In the genomic region with DNA sequence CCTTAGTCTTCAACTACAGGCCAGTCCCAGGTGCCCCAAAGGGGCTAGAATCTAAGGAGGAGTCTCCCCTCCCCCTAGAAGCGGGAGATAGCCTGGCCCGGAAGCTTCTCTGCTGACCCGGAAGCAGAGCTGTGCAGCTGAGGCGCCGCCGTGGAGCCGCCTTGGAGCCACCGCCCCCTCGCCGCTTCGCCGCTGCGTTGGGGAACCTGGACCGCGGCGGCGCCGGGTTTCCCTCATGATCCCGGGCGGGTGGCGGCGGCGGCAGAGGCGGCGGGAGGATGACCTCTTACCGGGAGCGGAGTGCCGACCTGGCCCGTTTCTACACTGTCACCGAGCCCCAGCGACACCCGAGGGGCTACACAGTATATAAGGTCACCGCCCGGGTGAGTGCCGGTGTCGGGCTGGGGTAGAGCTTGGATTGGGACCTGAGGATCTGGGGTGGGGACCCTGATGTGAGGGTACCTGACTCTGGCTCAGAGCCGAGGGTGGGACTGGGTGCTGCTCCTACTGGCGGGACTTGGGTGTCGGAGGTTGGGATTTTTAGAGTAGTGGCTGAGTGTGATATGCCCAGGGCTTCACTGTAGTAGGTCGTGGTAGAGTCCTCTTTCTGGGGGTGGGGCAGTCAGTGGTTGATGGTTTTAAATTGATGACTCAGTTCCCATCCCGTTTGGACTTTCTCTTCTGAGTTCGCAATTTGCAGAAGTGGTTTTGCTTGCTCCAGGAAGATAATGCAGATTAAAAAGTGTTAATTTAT, we compare ENCODE assay signal across 1 cellular context.
TF ChIP-seq lines count a peak whose summit lies in the region.

A gene with protein sequence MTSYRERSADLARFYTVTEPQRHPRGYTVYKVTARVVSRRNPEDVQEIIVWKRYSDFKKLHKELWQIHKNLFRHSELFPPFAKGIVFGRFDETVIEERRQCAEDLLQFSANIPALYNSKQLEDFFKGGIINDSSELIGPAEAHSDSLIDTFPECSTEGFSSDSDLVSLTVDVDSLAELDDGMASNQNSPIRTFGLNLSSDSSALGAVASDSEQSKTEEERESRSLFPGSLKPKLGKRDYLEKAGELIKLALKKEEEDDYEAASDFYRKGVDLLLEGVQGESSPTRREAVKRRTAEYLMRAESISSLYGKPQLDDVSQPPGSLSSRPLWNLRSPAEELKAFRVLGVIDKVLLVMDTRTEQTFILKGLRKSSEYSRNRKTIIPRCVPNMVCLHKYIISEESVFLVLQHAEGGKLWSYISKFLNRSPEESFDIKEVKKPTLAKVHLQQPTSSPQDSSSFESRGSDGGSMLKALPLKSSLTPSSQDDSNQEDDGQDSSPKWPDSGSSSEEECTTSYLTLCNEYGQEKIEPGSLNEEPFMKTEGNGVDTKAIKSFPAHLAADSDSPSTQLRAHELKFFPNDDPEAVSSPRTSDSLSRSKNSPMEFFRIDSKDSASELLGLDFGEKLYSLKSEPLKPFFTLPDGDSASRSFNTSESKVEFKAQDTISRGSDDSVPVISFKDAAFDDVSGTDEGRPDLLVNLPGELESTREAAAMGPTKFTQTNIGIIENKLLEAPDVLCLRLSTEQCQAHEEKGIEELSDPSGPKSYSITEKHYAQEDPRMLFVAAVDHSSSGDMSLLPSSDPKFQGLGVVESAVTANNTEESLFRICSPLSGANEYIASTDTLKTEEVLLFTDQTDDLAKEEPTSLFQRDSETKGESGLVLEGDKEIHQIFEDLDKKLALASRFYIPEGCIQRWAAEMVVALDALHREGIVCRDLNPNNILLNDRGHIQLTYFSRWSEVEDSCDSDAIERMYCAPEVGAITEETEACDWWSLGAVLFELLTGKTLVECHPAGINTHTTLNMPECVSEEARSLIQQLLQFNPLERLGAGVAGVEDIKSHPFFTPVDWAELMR (plus strand): TSS at position 115 of the 754 bp plus-strand sequence. CDS start 164 bp downstream, at position 279.

TF ChIP-seq in HepG2, 621 proteins besides CTCF, POLR2A, EP300 and RAD21 (continued from another document and continues in another):
- TF ChIP-seq, protein P1, sequence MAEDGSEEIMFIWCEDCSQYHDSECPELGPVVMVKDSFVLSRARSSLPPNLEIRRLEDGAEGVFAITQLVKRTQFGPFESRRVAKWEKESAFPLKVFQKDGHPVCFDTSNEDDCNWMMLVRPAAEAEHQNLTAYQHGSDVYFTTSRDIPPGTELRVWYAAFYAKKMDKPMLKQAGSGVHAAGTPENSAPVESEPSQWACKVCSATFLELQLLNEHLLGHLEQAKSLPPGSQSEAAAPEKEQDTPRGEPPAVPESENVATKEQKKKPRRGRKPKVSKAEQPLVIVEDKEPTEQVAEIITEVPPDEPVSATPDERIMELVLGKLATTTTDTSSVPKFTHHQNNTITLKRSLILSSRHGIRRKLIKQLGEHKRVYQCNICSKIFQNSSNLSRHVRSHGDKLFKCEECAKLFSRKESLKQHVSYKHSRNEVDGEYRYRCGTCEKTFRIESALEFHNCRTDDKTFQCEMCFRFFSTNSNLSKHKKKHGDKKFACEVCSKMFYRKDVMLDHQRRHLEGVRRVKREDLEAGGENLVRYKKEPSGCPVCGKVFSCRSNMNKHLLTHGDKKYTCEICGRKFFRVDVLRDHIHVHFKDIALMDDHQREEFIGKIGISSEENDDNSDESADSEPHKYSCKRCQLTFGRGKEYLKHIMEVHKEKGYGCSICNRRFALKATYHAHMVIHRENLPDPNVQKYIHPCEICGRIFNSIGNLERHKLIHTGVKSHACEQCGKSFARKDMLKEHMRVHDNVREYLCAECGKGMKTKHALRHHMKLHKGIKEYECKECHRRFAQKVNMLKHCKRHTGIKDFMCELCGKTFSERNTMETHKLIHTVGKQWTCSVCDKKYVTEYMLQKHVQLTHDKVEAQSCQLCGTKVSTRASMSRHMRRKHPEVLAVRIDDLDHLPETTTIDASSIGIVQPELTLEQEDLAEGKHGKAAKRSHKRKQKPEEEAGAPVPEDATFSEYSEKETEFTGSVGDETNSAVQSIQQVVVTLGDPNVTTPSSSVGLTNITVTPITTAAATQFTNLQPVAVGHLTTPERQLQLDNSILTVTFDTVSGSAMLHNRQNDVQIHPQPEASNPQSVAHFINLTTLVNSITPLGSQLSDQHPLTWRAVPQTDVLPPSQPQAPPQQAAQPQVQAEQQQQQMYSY (CRISPR knock-in tag; IDR thresholded peaks at IDR 0.05), result peak; percentile 44; the same call in 1 of the 2 replicates
- TF ChIP-seq, protein P2, sequence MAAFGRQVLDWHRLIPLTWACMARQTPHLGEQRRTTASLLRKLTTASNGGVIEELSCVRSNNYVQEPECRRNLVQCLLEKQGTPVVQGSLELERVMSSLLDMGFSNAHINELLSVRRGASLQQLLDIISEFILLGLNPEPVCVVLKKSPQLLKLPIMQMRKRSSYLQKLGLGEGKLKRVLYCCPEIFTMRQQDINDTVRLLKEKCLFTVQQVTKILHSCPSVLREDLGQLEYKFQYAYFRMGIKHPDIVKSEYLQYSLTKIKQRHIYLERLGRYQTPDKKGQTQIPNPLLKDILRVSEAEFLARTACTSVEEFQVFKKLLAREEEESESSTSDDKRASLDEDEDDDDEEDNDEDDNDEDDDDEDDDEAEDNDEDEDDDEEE (CRISPR knock-in tag; IDR thresholded peaks at IDR 0.05), result no peak
- TF ChIP-seq ZBTB1 (CRISPR knock-in tag; IDR thresholded peaks at IDR 0.05; ENCODE audit: borderline replicate concordance), result no peak
- no peak for TF ChIP-seq GATA4 (IDR thresholded peaks at IDR 0.05; ENCODE audit: borderline replicate concordance, low read depth)
- no peak for TF ChIP-seq SRSF1 (optimal IDR thresholded peaks at IDR 0.05; ENCODE audit: low read depth, low read length)
- TF ChIP-seq XBP1 (CRISPR knock-in tag; IDR thresholded peaks at IDR 0.05), result no peak
- TF ChIP-seq, protein P3, sequence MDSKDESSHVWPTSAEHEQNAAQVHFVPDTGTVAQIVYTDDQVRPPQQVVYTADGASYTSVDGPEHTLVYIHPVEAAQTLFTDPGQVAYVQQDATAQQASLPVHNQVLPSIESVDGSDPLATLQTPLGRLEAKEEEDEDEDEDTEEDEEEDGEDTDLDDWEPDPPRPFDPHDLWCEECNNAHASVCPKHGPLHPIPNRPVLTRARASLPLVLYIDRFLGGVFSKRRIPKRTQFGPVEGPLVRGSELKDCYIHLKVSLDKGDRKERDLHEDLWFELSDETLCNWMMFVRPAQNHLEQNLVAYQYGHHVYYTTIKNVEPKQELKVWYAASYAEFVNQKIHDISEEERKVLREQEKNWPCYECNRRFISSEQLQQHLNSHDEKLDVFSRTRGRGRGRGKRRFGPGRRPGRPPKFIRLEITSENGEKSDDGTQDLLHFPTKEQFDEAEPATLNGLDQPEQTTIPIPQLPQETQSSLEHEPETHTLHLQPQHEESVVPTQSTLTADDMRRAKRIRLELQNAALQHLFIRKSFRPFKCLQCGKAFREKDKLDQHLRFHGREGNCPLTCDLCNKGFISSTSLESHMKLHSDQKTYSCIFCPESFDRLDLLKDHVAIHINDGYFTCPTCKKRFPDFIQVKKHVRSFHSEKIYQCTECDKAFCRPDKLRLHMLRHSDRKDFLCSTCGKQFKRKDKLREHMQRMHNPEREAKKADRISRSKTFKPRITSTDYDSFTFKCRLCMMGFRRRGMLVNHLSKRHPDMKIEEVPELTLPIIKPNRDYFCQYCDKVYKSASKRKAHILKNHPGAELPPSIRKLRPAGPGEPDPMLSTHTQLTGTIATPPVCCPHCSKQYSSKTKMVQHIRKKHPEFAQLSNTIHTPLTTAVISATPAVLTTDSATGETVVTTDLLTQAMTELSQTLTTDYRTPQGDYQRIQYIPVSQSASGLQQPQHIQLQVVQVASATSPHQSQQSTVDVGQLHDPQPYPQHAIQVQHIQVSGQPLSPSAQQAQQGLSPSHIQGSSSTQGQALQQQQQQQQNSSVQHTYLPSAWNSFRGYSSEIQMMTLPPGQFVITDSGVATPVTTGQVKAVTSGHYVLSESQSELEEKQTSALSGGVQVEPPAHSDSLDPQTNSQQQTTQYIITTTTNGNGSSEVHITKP (CRISPR knock-in tag; IDR thresholded peaks at IDR 0.05; ENCODE audit: low read depth), result peak; percentile 98
- TF ChIP-seq ZNF121 (CRISPR knock-in tag; IDR thresholded peaks at IDR 0.05), result no peak
- no peak for TF ChIP-seq CBX5 (CRISPR knock-in tag; IDR thresholded peaks at IDR 0.05; ENCODE audit: borderline replicate concordance)
- 0 out of 2 replicates have a peak, but pooled peaks have one; percentile 11 for TF ChIP-seq PITX1 (CRISPR knock-in tag; IDR thresholded peaks at IDR 0.05)
- no peak for TF ChIP-seq MTF2 (CRISPR knock-in tag; IDR thresholded peaks at IDR 0.05; ENCODE audit: borderline replicate concordance)
- TF ChIP-seq, protein P4, sequence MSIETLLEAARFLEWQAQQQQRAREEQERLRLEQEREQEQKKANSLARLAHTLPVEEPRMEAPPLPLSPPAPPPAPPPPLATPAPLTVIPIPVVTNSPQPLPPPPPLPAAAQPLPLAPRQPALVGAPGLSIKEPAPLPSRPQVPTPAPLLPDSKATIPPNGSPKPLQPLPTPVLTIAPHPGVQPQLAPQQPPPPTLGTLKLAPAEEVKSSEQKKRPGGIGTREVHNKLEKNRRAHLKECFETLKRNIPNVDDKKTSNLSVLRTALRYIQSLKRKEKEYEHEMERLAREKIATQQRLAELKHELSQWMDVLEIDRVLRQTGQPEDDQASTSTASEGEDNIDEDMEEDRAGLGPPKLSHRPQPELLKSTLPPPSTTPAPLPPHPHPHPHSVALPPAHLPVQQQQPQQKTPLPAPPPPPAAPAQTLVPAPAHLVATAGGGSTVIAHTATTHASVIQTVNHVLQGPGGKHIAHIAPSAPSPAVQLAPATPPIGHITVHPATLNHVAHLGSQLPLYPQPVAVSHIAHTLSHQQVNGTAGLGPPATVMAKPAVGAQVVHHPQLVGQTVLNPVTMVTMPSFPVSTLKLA (IDR thresholded peaks at IDR 0.05), result no peak
- TF ChIP-seq ZNF44 (CRISPR knock-in tag; IDR thresholded peaks at IDR 0.05), result 0 out of 2 replicates have a peak, but pooled peaks have one; percentile 56
- TF ChIP-seq ZZZ3 (CRISPR knock-in tag; IDR thresholded peaks at IDR 0.05; ENCODE audit: borderline replicate concordance), result no peak
- TF ChIP-seq, protein P5, sequence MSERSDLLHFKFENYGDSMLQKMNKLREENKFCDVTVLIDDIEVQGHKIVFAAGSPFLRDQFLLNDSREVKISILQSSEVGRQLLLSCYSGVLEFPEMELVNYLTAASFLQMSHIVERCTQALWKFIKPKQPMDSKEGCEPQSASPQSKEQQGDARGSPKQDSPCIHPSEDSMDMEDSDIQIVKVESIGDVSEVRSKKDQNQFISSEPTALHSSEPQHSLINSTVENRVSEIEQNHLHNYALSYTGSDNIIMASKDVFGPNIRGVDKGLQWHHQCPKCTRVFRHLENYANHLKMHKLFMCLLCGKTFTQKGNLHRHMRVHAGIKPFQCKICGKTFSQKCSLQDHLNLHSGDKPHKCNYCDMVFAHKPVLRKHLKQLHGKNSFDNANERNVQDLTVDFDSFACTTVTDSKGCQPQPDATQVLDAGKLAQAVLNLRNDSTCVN (CRISPR knock-in tag; IDR thresholded peaks at IDR 0.05; ENCODE audit: borderline replicate concordance), result no peak
- TF ChIP-seq, protein P6, sequence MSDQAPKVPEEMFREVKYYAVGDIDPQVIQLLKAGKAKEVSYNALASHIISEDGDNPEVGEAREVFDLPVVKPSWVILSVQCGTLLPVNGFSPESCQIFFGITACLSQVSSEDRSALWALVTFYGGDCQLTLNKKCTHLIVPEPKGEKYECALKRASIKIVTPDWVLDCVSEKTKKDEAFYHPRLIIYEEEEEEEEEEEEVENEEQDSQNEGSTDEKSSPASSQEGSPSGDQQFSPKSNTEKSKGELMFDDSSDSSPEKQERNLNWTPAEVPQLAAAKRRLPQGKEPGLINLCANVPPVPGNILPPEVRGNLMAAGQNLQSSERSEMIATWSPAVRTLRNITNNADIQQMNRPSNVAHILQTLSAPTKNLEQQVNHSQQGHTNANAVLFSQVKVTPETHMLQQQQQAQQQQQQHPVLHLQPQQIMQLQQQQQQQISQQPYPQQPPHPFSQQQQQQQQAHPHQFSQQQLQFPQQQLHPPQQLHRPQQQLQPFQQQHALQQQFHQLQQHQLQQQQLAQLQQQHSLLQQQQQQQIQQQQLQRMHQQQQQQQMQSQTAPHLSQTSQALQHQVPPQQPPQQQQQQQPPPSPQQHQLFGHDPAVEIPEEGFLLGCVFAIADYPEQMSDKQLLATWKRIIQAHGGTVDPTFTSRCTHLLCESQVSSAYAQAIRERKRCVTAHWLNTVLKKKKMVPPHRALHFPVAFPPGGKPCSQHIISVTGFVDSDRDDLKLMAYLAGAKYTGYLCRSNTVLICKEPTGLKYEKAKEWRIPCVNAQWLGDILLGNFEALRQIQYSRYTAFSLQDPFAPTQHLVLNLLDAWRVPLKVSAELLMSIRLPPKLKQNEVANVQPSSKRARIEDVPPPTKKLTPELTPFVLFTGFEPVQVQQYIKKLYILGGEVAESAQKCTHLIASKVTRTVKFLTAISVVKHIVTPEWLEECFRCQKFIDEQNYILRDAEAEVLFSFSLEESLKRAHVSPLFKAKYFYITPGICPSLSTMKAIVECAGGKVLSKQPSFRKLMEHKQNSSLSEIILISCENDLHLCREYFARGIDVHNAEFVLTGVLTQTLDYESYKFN (CRISPR knock-in tag; conservative IDR thresholded peaks at IDR 0.05), result peak; percentile 32; the same call in 1 of the 2 replicates
- peak; percentile 71; the same call in 1 of the 2 replicates for TF ChIP-seq ZNF598 (CRISPR knock-in tag; IDR thresholded peaks at IDR 0.05; ENCODE audit: borderline replicate concordance)
- peak; percentile 83 for TF ChIP-seq KDM5B (CRISPR knock-in tag; IDR thresholded peaks at IDR 0.05; ENCODE audit: borderline replicate concordance)
- TF ChIP-seq ZNF883 (CRISPR knock-in tag; IDR thresholded peaks at IDR 0.05; ENCODE audit: not compliant biosample characterization), result peak; percentile 76
- no peak for TF ChIP-seq MZF1 (CRISPR knock-in tag; IDR thresholded peaks at IDR 0.05; ENCODE audit: borderline replicate concordance)
- TF ChIP-seq HOXA9 (CRISPR knock-in tag; IDR thresholded peaks at IDR 0.05; ENCODE audit: borderline replicate concordance), result no peak
- no peak for TF ChIP-seq ZNF329 (CRISPR knock-in tag; IDR thresholded peaks at IDR 0.05; ENCODE audit: low read depth)
- 0 out of 2 replicates have a peak, but pooled peaks have one; percentile 49 for TF ChIP-seq ATF7-NPFF (CRISPR knock-in tag; IDR thresholded peaks at IDR 0.05; ENCODE audit: low read depth)
- peak; percentile 27; the same call in 1 of the 2 replicates for TF ChIP-seq MEIS2 (CRISPR knock-in tag; IDR thresholded peaks at IDR 0.05)
- TF ChIP-seq, protein P7, sequence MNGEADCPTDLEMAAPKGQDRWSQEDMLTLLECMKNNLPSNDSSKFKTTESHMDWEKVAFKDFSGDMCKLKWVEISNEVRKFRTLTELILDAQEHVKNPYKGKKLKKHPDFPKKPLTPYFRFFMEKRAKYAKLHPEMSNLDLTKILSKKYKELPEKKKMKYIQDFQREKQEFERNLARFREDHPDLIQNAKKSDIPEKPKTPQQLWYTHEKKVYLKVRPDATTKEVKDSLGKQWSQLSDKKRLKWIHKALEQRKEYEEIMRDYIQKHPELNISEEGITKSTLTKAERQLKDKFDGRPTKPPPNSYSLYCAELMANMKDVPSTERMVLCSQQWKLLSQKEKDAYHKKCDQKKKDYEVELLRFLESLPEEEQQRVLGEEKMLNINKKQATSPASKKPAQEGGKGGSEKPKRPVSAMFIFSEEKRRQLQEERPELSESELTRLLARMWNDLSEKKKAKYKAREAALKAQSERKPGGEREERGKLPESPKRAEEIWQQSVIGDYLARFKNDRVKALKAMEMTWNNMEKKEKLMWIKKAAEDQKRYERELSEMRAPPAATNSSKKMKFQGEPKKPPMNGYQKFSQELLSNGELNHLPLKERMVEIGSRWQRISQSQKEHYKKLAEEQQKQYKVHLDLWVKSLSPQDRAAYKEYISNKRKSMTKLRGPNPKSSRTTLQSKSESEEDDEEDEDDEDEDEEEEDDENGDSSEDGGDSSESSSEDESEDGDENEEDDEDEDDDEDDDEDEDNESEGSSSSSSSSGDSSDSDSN (CRISPR knock-in tag; IDR thresholded peaks at IDR 0.05), result peak; percentile 86
